Comparison of ENCODE assay signal across 8 cellular contexts in genomic region chr16:70576431-70577255, GRCh38.
DNase-seq lines count a peak whose midpoint lies in the region; FAIRE-seq and TF ChIP-seq lines count a peak whose summit lies in the region.

No MANE protein-coding gene starts in this region.

- peaks cover 50% of the 10 kb centered on the region for H3K36me3 Mint-ChIP-seq in activated T-cell treated with anti-CD3 and anti-CD28 coated beads, Interleukin-2, amount 50 U/mL, for 24 hours (ENCODE audit: low read depth)

- peaks cover 47% of the 10 kb centered on the region for H3K4me1 Mint-ChIP-seq in activated T-cell treated with anti-CD3 and anti-CD28 coated beads, Interleukin-2, amount 50 U/mL, for 24 hours (ENCODE audit: low read depth)

- peak; percentile 6 for FAIRE-seq in H54 (lab: Jason Lieb, UNC)

- H3K9me3 ChIP-seq in mucosa of rectum (ENCODE audit: control insufficient read depth in 2 of 2, low read length in 2 of 2) = no peaks in the 10 kb centered on the region

- no peak overlapping the region for H3K4me3 Mint-ChIP-seq in activated T-cell treated with anti-CD3 and anti-CD28 coated beads, Interleukin-2, amount 50 U/mL, for 24 hours

- peaks cover 13 to 21% of the 10 kb centered on the region in 2 donors for H3K36me3 ChIP-seq in mucosa of rectum (ENCODE audit: control insufficient read depth in 2 of 2, insufficient read depth in 2 of 2, low read length in 2 of 2)

- H3K4me1 ChIP-seq in mucosa of rectum (ENCODE audit: control insufficient read depth in 2 of 2, insufficient read depth in 2 of 2, low read length in 2 of 2) = peaks cover 7 to 13% of the 10 kb centered on the region in 2 donors

- no peak for TF ChIP-seq POLR2A in H54 (IDR thresholded peaks at IDR 0.05; ENCODE audit: low read depth, low read length)

- no peak overlapping the region for H3K4me3 ChIP-seq in mucosa of rectum (ENCODE audit: low read length in 2 of 2)

- peak overlapping the region; percentile 1 to 10 for H3K27ac ChIP-seq in mucosa of rectum (ENCODE audit: low read depth in 2 of 2, low read length in 2 of 2)

- H3K9me3 Mint-ChIP-seq in activated T-cell treated with anti-CD3 and anti-CD28 coated beads, Interleukin-2, amount 50 U/mL, for 24 hours = no peaks in the 10 kb centered on the region

- H3K27me3 Mint-ChIP-seq in activated T-cell treated with anti-CD3 and anti-CD28 coated beads, Interleukin-2, amount 50 U/mL, for 24 hours = no peaks in the 10 kb centered on the region

- H3K27ac Mint-ChIP-seq in activated T-cell treated with anti-CD3 and anti-CD28 coated beads, Interleukin-2, amount 50 U/mL, for 24 hours = peak overlapping the region; percentile 65

- no peak overlapping the region for H3K9ac ChIP-seq in mucosa of rectum (ENCODE audit: low read depth in 1 of 2, low read length in 2 of 2)

- no peak for DNase-seq in activated T-cell treated with anti-CD3 and anti-CD28 coated beads, Interleukin-2, amount 50 U/mL, for 24 hours
- DNase-seq in activated T-cell treated with anti-CD3 and anti-CD28 coated beads, Interleukin-2, amount 50 U/mL, for 1 hour = no peak
- DNase-seq in H54 (ENCODE audit: insufficient read length, low spot score) (peak; percentile 55), Kasumi-1 (lab: John Stamatoyannopoulos, UW) (peak; percentile 15 to 18), amniotic epithelial cell (ENCODE audit: low read depth) (peak; percentile 86), NCI-H1048 (lab: John Stamatoyannopoulos, UW) (no peak), COR-L47 (lab: John Stamatoyannopoulos, UW) (no peak)

- no peaks in the 10 kb centered on the region for H3K27me3 ChIP-seq in mucosa of rectum (ENCODE audit: control insufficient read depth in 2 of 2, insufficient read depth in 2 of 2, low read length in 2 of 2)

Comparison
In these comparisons a context has a peak if more than half of its experiments do, and no peak if none do; other contexts are left out.
1. DNase-seq: peak in H54 (single experiment), Kasumi-1 (2 of 2) and amniotic epithelial cell (single experiment); none in activated T-cell treated with anti-CD3 and anti-CD28 coated beads, Interleukin-2, amount 50 U/mL, for 24 hours (single experiment), activated T-cell treated with anti-CD3 and anti-CD28 coated beads, Interleukin-2, amount 50 U/mL, for 1 hour (single experiment), NCI-H1048 (single experiment) and COR-L47 (single experiment).